In the genomic region with DNA sequence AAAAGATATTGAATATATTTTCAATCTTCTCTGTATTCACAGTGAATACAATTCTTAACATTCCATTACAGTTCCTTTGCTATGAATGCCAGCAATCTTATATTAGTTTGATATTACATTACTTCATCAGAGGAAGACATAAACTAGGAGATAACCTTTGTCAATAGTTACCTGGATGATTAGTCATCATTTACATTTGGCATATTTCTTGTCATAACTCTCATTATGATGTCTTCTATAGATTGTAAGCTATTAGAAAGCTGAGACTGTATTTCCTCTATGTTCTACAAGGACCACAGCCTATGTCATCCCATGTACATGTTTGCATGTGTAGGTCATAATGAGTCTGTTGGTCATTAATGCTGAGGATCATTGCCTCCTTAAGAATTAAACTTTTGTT, we compare ENCODE assay signal across 9 cellular contexts.
"Had no signal": no experiment of that assay in that cellular context is flagged by ENCODE, and none has a peak within 500 bp of the region (broad histone marks: within the 10 kb centered on the region; RNA-seq: fewer than 3 reads in every experiment).

No MANE protein-coding gene starts in this region.

- H2AFZ ChIP-seq: GM23338 had no signal

- H3K27ac ChIP-seq: KMS-11 had no signal

- DNase-seq: H9, HCEC 1CT, HFFc6, KBM-7 had no signal

- H3K4me2 ChIP-seq: GM23338, KMS-11 had no signal

- ATAC-seq: GM23338 had no signal

- H3K9ac ChIP-seq: KMS-11 had no signal

- FAIRE-seq: H1, H54, HTR-8/SVneo had no signal

- H3K4me3 ChIP-seq: GM23338 had no signal
